1 cellular context compared by ENCODE assay signal in the genomic region with DNA sequence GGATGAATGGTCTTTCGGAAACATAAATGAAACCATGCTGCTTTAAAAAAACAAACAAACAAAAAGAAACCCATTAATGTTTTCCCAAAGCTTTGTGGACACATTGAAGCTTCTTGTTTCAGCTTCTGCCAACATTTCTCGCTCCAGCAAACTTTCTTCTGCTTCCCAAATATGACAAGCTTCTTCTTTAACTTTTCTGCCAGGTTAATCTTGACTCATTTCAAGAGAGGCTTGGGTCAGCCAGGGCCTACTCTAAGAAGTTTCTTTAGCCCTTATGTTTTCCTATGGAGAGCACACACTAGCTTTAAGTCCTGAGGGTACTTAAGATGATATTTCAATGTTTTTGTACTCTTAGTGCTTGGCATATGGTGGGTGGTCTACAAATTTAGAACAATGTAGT.
TF ChIP-seq lines count a peak whose summit lies in the region.

No MANE protein-coding gene starts in this region.

TF ChIP-seq in GM12878, 131 proteins besides CTCF, POLR2A, EP300 and RAD21:
- no peak for TF ChIP-seq ZNF207 (IDR thresholded peaks at IDR 0.05; ENCODE audit: borderline replicate concordance)
- TF ChIP-seq JUNB (IDR thresholded peaks at IDR 0.05), result peak; percentile 46
- TF ChIP-seq IRF4 (IDR thresholded peaks at IDR 0.05; ENCODE audit: low read depth, low read length), result 0 out of 2 replicates have a peak, but pooled peaks have one; percentile 28
